In the genomic region with DNA sequence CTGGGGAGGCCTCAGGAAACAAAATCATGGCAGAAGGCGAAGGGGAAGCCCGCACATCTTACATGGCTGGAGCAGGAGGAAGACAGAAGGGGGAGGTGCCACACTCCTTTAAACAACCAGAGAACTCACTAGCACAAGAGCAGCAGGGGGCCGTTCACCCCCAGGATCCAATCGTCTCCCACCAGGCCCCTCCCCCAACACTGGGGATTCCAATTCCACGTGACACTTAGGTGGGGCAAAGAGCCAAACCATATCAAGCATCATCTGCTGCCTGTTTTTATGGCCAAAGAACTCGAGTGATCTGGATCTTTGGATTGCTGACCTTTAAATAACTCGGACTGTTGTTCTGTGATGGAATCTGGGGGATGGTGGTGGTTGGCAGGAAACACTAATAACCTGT, we compare ENCODE assay signal across 24 cellular contexts. TPM values are rescaled to one million over a fixed set of nuclear protein-coding genes. Genes with fewer than 3 reads are reported as not detected.
DNase-seq lines count a peak whose midpoint lies in the region; ATAC-seq and TF ChIP-seq lines count a peak whose summit lies in the region.
"Had no signal": no experiment of that assay in that cellular context is flagged by ENCODE, and none has a peak within 500 bp of the region (broad histone marks: within the 10 kb centered on the region; RNA-seq: fewer than 3 reads in every experiment).

No MANE protein-coding gene starts in this region.

- no peaks in the 10 kb centered on the region for H3K9me3 ChIP-seq in uterus
- H3K9me3 ChIP-seq: gastroesophageal sphincter, right atrium auricular region, tibial artery had no signal

- DNase-seq in NCI-H2171 treated with DMSO at 0.1 percent for 48 hours (lab: John Stamatoyannopoulos, UW) (peak; percentile 47), NCI-H2171 (lab: John Stamatoyannopoulos, UW) (no peak), NCI-H69 (lab: John Stamatoyannopoulos, UW) (peak; percentile 30), left kidney (ENCODE audit: low read depth, low spot score) (peak; percentile 24), uterus (peak; percentile 41 to 48), SIG-M5 (lab: John Stamatoyannopoulos, UW) (no peak)
- DNase-seq: activated CD4-positive, alpha-beta T cell treated with anti-CD3 and anti-CD28 coated beads for 48 hours; HCEC 1CT; NCI-H446 treated with DMSO at 0.1 percent for 48 hours; nucleus accumbens; stimulated activated CD4-positive, alpha-beta T cell treated with anti-CD3 and anti-CD28 coated beads, Interleukin-12 subunit alpha, Interleukin-12 subunit beta, amount 100 ng/mL, for 4 hours; stimulated activated CD4-positive, alpha-beta T cell treated with anti-CD3 and anti-CD28 coated beads, Interleukin-4, amount 100 ng/mL, for 4 hours; stimulated activated naive CD8-positive, alpha-beta T cell treated with anti-CD3 and anti-CD28 coated beads, Interleukin-15, Interleukin-2, amounts not matched to agents 100 U/mL and 50 U/mL, for 24 hours had no signal

- TF ChIP-seq CTCF in uterus (IDR thresholded peaks at IDR 0.05), result no peak

- no peak for TF ChIP-seq POLR2A in uterus (IDR thresholded peaks at IDR 0.05)

- intact Hi-C loops in uterus (cut with DNase I; ENCODE audit: low total_unique reads), result no loop called here

- peak overlapping the region; percentile 9 to 50 for H3K27ac ChIP-seq in uterus
- H3K27ac ChIP-seq: gastroesophageal sphincter, KMS-11, right atrium auricular region, tibial artery had no signal

- no peak overlapping the region for H3K4me3 ChIP-seq in uterus
- H3K4me3 ChIP-seq: gastroesophageal sphincter, right atrium auricular region, tibial artery had no signal

- H3K4me1 ChIP-seq in uterus, result no peaks in the 10 kb centered on the region
- H3K4me1 ChIP-seq: gastroesophageal sphincter had no signal

- no peaks in the 10 kb centered on the region for H3K36me3 ChIP-seq in uterus
- H3K36me3 ChIP-seq: gastroesophageal sphincter, right atrium auricular region, tibial artery had no signal

- no peaks in the 10 kb centered on the region for H3K27me3 ChIP-seq in uterus
- H3K27me3 ChIP-seq: right atrium auricular region, tibial artery had no signal

- ATAC-seq in HG03571 (IDR thresholded peaks at IDR 0.05; ENCODE audit: unreplicated experiment) (no peak), HG03378 (IDR thresholded peaks at IDR 0.05; ENCODE audit: unreplicated experiment) (no peak)
- ATAC-seq: gastroesophageal sphincter; stimulated activated naive CD8-positive, alpha-beta T cell treated with anti-CD3 and anti-CD28 coated beads, Interleukin-15, Interleukin-2, amounts not matched to agents 100 U/mL and 50 U/mL, for 24 hours had no signal

RNA-seq across cellular contexts. Expression of gene PNLDC1, which starts 28.0 kb away (rescaled TPM):
- total RNA-seq in uterus, result under 1 TPM in 1 of 4 donors, not detected in 3; 0.69 TPM
- total RNA-seq: A172, epithelial cell of proximal tubule, kidney epithelial cell, lung microvascular endothelial cell, RPMI7951 had no signal

RNA-seq across cellular contexts. Expression of gene MRPL18, which starts 37.8 kb away (rescaled TPM):
- 10 to 100 TPM; 23.5 to 66.0 (median 46.8) TPM for total RNA-seq in uterus

RNA-seq across cellular contexts. Expression of gene TCP1, which starts 38.7 kb away (rescaled TPM):
- 100 to 1,000 TPM; 109 to 241 (median 170) TPM for total RNA-seq in uterus

Comparison
In these comparisons a context has a peak if more than half of its experiments do, and no peak if none do; other contexts are left out.
1. DNase-seq: peak in NCI-H2171 treated with DMSO at 0.1 percent for 48 hours (single experiment), NCI-H69 (single experiment), left kidney (single experiment) and uterus (2 of 2); none in NCI-H2171 (single experiment) and SIG-M5 (single experiment).